ENCODE assay signal across 33 cellular contexts in genomic region chr5:65111961-65112658, GRCh38.
"Had no signal": no experiment of that assay in that cellular context is flagged by ENCODE, and none has a peak within 500 bp of the region (broad histone marks: within the 10 kb centered on the region; RNA-seq: fewer than 3 reads in every experiment).

No MANE protein-coding gene starts in this region.

- H3K4me3 Mint-ChIP-seq: activated B cell treated with CpG ODN at 0.5 μM for 24 hours; activated CD4-positive, alpha-beta memory T cell treated with anti-CD3 and anti-CD28 coated beads for 36 hours; activated CD4-positive, alpha-beta T cell treated with anti-CD3 and anti-CD28 coated beads, Interleukin-2, amount 10 ng/mL, durations not matched to agents 24 days and 14 days; activated CD8-positive, alpha-beta T cell treated with anti-CD3 and anti-CD28 coated beads for 36 hours; activated naive CD4-positive, alpha-beta T cell treated with anti-CD3 and anti-CD28 coated beads for 36 hours; activated naive CD4-positive, alpha-beta T cell treated with anti-CD3 and anti-CD28 coated beads, Interleukin-2, amount 50 U/mL, for 24 hours; activated naive CD8-positive, alpha-beta T cell; activated naive CD8-positive, alpha-beta T cell treated with anti-CD3 and anti-CD28 coated beads, Interleukin-2, amount 10 ng/mL, durations not matched to agents 7 days and 5 days; activated naive CD8-positive, alpha-beta T cell treated with anti-CD3 and anti-CD28 coated beads, Interleukin-2, amount 50 U/mL, for 24 hours; activated T-cell treated with anti-CD3 and anti-CD28 coated beads, Interleukin-2, amount 50 U/mL, for 4 hours; activated T-cell treated with anti-CD3 and anti-CD28 coated beads, Interleukin-2, amount 50 U/mL, for 72 hours; activated T-helper 1 cell treated with anti-CD3 and anti-CD28 coated beads, Interleukin-12 subunit alpha, Interleukin-12 subunit beta, Interleukin-2, Interleukin-4 antibody, amounts not matched to agents 30 ng/mL and 10 ng/mL and 1 ng/mL, durations not matched to agents 14 hours and 24 hours and 36 hours; activated T-helper 17 cell treated with anti-CD3 and anti-CD28 coated beads, Interleukin-2, amount 50 U/mL, for 72 hours; brain; T-helper 1 cell treated with Interleukin-12 subunit alpha and Interleukin-12 subunit beta and Interleukin-4 antibody, amounts not matched to agents 30 μg/mL and 1 μg/mL, for 36 hours; T-helper 2 cell treated with Interferon-gamma antibody and Interleukin-4, amounts not matched to agents 5 μg/mL and 100 μg/mL, for 36 hours had no signal

- H3K27ac ChIP-seq: VCaP had no signal

- H3K27ac Mint-ChIP-seq: activated B cell treated with CpG ODN at 0.5 μM for 24 hours; activated CD4-positive, alpha-beta memory T cell treated with anti-CD3 and anti-CD28 coated beads for 36 hours; activated CD4-positive, alpha-beta T cell treated with anti-CD3 and anti-CD28 coated beads, Interleukin-2, amount 10 ng/mL, durations not matched to agents 24 days and 14 days; activated CD8-positive, alpha-beta T cell treated with anti-CD3 and anti-CD28 coated beads for 36 hours; activated naive CD4-positive, alpha-beta T cell treated with anti-CD3 and anti-CD28 coated beads for 36 hours; activated naive CD4-positive, alpha-beta T cell treated with anti-CD3 and anti-CD28 coated beads, Interleukin-2, amount 50 U/mL, for 24 hours; activated naive CD8-positive, alpha-beta T cell; activated naive CD8-positive, alpha-beta T cell treated with anti-CD3 and anti-CD28 coated beads, Interleukin-2, amount 10 ng/mL, durations not matched to agents 7 days and 5 days; activated naive CD8-positive, alpha-beta T cell treated with anti-CD3 and anti-CD28 coated beads, Interleukin-2, amount 50 U/mL, for 24 hours; activated T-cell treated with anti-CD3 and anti-CD28 coated beads, Interleukin-2, amount 50 U/mL, for 72 hours; activated T-helper 1 cell treated with anti-CD3 and anti-CD28 coated beads, Interleukin-12 subunit alpha, Interleukin-12 subunit beta, Interleukin-2, Interleukin-4 antibody, amounts not matched to agents 30 ng/mL and 10 ng/mL and 1 ng/mL, durations not matched to agents 14 hours and 24 hours and 36 hours; activated T-helper 17 cell treated with anti-CD3 and anti-CD28 coated beads, Interleukin-2, amount 50 U/mL, for 72 hours; brain; T-helper 1 cell treated with Interleukin-12 subunit alpha and Interleukin-12 subunit beta and Interleukin-4 antibody, amounts not matched to agents 30 μg/mL and 1 μg/mL, for 36 hours; T-helper 2 cell treated with Interferon-gamma antibody and Interleukin-4, amounts not matched to agents 5 μg/mL and 100 μg/mL, for 36 hours had no signal

- H3K4me1 Mint-ChIP-seq: activated B cell treated with CpG ODN at 0.5 μM for 24 hours; activated CD4-positive, alpha-beta T cell treated with anti-CD3 and anti-CD28 coated beads, Interleukin-2, amount 10 ng/mL, durations not matched to agents 24 days and 14 days; activated naive CD4-positive, alpha-beta T cell treated with anti-CD3 and anti-CD28 coated beads, Interleukin-2, amount 50 U/mL, for 24 hours; activated T-helper 17 cell treated with anti-CD3 and anti-CD28 coated beads, Interleukin-2, amount 50 U/mL, for 72 hours; brain had no signal

- H3K36me3 Mint-ChIP-seq: activated CD4-positive, alpha-beta memory T cell treated with anti-CD3 and anti-CD28 coated beads for 36 hours; activated naive CD4-positive, alpha-beta T cell treated with anti-CD3 and anti-CD28 coated beads, Interleukin-2, amount 50 U/mL, for 24 hours; activated naive CD8-positive, alpha-beta T cell treated with anti-CD3 and anti-CD28 coated beads, Interleukin-2, amount 10 ng/mL, durations not matched to agents 7 days and 5 days; brain had no signal

- DNase-seq: activated B cell treated with CpG ODN at 0.5 μM for 24 hours; activated CD4-positive, alpha-beta memory T cell treated with anti-CD3 and anti-CD28 coated beads for 36 hours; activated CD4-positive, alpha-beta T cell treated with anti-CD3 and anti-CD28 coated beads for 4 hours; activated CD4-positive, alpha-beta T cell treated with anti-CD3 and anti-CD28 coated beads, Interleukin-2, amount 50 U/mL, for 1 hour; activated CD4-positive, alpha-beta T cell treated with anti-CD3 and anti-CD28 coated beads, Interleukin-2, amount 50 U/mL, for 4 hours; activated CD4-positive, CD25-positive, alpha-beta regulatory T cell treated with anti-CD3 and anti-CD28 coated beads, Interleukin-2, amount 50 U/mL, for 72 hours; activated CD8-positive, alpha-beta memory T cell treated with anti-CD3 and anti-CD28 coated beads, Interleukin-2, amount 50 U/mL, for 4 hours; activated CD8-positive, alpha-beta T cell treated with anti-CD3 and anti-CD28 coated beads for 36 hours; activated effector memory CD4-positive, alpha-beta T cell treated with anti-CD3 and anti-CD28 coated beads, Interleukin-2, amount 50 U/mL, for 16 hours; activated gamma-delta T cell treated with Interleukin-2 at 50 U/mL for 16 hours; activated naive CD4-positive, alpha-beta T cell; activated naive CD4-positive, alpha-beta T cell treated with anti-CD3 and anti-CD28 coated beads for 36 hours; activated naive CD8-positive, alpha-beta T cell treated with anti-CD3 and anti-CD28 coated beads, Interleukin-2, amount 10 ng/mL, durations not matched to agents 7 days and 5 days; activated naive CD8-positive, alpha-beta T cell treated with anti-CD3 and anti-CD28 coated beads, Interleukin-2, amount 50 U/mL, for 24 hours; activated T-cell treated with anti-CD3 and anti-CD28 coated beads for 4 hours; activated T-cell treated with anti-CD3 and anti-CD28 coated beads, Interleukin-2, amount 50 U/mL, for 1 hour; activated T-cell treated with anti-CD3 and anti-CD28 coated beads, Interleukin-2, amount 50 U/mL, for 4 hours; activated T-cell treated with anti-CD3 and anti-CD28 coated beads, Interleukin-2, amount 50 U/mL, for 72 hours; amniotic stem cell; aorta; central memory CD4-positive, alpha-beta T cell; T-helper 1 cell; T-helper 2 cell; T-helper 9 cell had no signal

- ATAC-seq: activated CD8-positive, alpha-beta T cell treated with anti-CD3 and anti-CD28 coated beads for 36 hours; activated naive CD8-positive, alpha-beta T cell treated with anti-CD3 and anti-CD28 coated beads, Interleukin-2, amount 50 U/mL, for 24 hours; activated T-cell treated with anti-CD3 and anti-CD28 coated beads, Interleukin-2, amount 50 U/mL, for 4 hours; activated T-cell treated with anti-CD3 and anti-CD28 coated beads, Interleukin-2, amount 50 U/mL, for 72 hours; activated T-helper 17 cell treated with anti-CD3 and anti-CD28 coated beads, Interleukin-2, amount 50 U/mL, for 72 hours had no signal

- H3K27me3 Mint-ChIP-seq: activated B cell treated with CpG ODN at 0.5 μM for 24 hours; activated naive CD8-positive, alpha-beta T cell treated with anti-CD3 and anti-CD28 coated beads, Interleukin-2, amount 50 U/mL, for 24 hours had no signal

- H3K9me3 Mint-ChIP-seq: activated B cell treated with CpG ODN at 0.5 μM for 24 hours; activated CD4-positive, alpha-beta memory T cell treated with anti-CD3 and anti-CD28 coated beads for 36 hours; activated CD8-positive, alpha-beta T cell treated with anti-CD3 and anti-CD28 coated beads for 36 hours; activated naive CD4-positive, alpha-beta T cell treated with anti-CD3 and anti-CD28 coated beads for 36 hours; activated naive CD4-positive, alpha-beta T cell treated with anti-CD3 and anti-CD28 coated beads, Interleukin-2, amount 50 U/mL, for 24 hours; activated naive CD8-positive, alpha-beta T cell treated with anti-CD3 and anti-CD28 coated beads, Interleukin-2, amount 50 U/mL, for 24 hours; activated T-cell treated with anti-CD3 and anti-CD28 coated beads, Interleukin-2, amount 50 U/mL, for 72 hours; activated T-helper 17 cell treated with anti-CD3 and anti-CD28 coated beads, Interleukin-2, amount 50 U/mL, for 72 hours had no signal
